In genomic region chr9:124852829-124853531, GRCh38 we compare ENCODE assay signal across 1 cellular context.
TF ChIP-seq lines count a peak whose summit lies in the region.

TSS of gene WDR38 (plus strand) at chr9:124853460. CDS start at chr9:124853532, 72 bp downstream.

TF ChIP-seq in K562, 482 proteins besides CTCF, POLR2A, EP300 and RAD21 (continued from another document and continues in another):
- TF ChIP-seq, protein P1, sequence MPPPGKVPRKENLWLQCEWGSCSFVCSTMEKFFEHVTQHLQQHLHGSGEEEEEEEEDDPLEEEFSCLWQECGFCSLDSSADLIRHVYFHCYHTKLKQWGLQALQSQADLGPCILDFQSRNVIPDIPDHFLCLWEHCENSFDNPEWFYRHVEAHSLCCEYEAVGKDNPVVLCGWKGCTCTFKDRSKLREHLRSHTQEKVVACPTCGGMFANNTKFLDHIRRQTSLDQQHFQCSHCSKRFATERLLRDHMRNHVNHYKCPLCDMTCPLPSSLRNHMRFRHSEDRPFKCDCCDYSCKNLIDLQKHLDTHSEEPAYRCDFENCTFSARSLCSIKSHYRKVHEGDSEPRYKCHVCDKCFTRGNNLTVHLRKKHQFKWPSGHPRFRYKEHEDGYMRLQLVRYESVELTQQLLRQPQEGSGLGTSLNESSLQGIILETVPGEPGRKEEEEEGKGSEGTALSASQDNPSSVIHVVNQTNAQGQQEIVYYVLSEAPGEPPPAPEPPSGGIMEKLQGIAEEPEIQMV (tag; conservative IDR thresholded peaks at IDR 0.05; ENCODE audit: low read depth) = no peak
- no peak for TF ChIP-seq HES1 (IDR thresholded peaks at IDR 0.05; ENCODE audit: low read depth)
- no peak; the same call in 1 of the 2 replicates for TF ChIP-seq ZBTB49 (CRISPR knock-in tag; IDR thresholded peaks at IDR 0.05; ENCODE audit: borderline replicate concordance)
- TF ChIP-seq ZNF134 (CRISPR knock-in tag; conservative IDR thresholded peaks at IDR 0.05) = no peak
- TF ChIP-seq TAF9B (IDR thresholded peaks at IDR 0.05; ENCODE audit: partially characterized antibody) = no peak
- TF ChIP-seq PRPF4 (IDR thresholded peaks at IDR 0.05; ENCODE audit: insufficient read depth, low read depth, low read length, poor library complexity, severe bottlenecking) = no peak
- TF ChIP-seq MYC (IDR thresholded peaks at IDR 0.05; ENCODE audit: low read depth, low read length) = no peak
- no peak for TF ChIP-seq MYC (CRISPR knock-in tag; IDR thresholded peaks at IDR 0.05; ENCODE audit: borderline replicate concordance, low read depth)
- TF ChIP-seq, protein P2, sequence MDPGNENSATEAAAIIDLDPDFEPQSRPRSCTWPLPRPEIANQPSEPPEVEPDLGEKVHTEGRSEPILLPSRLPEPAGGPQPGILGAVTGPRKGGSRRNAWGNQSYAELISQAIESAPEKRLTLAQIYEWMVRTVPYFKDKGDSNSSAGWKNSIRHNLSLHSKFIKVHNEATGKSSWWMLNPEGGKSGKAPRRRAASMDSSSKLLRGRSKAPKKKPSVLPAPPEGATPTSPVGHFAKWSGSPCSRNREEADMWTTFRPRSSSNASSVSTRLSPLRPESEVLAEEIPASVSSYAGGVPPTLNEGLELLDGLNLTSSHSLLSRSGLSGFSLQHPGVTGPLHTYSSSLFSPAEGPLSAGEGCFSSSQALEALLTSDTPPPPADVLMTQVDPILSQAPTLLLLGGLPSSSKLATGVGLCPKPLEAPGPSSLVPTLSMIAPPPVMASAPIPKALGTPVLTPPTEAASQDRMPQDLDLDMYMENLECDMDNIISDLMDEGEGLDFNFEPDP (CRISPR knock-in tag; IDR thresholded peaks at IDR 0.05) = no peak
- no peak for TF ChIP-seq ZNF318 (IDR thresholded peaks at IDR 0.05; ENCODE audit: borderline replicate concordance in 1 of 2, low read depth in 1 of 2)
- TF ChIP-seq NEUROD1 (IDR thresholded peaks at IDR 0.05; ENCODE audit: borderline replicate concordance, low read depth, low read length, partially characterized antibody) = no peak
- TF ChIP-seq ZNF282 (CRISPR knock-in tag; IDR thresholded peaks at IDR 0.05) = no peak; the same call in 1 of the 2 replicates
- TF ChIP-seq RBM17 (IDR thresholded peaks at IDR 0.05; ENCODE audit: borderline replicate concordance, low read depth, low read length) = no peak
- TF ChIP-seq GTF2F1 (IDR thresholded peaks at IDR 0.05; ENCODE audit: low read depth, low read length) = no peak
- no peak for TF ChIP-seq ELF2 (CRISPR knock-in tag; IDR thresholded peaks at IDR 0.05)
- no peak for TF ChIP-seq ZNF398 (CRISPR knock-in tag; IDR thresholded peaks at IDR 0.05)
- TF ChIP-seq CEBPG (CRISPR knock-in tag; IDR thresholded peaks at IDR 0.05) = no peak
- TF ChIP-seq CEBPG (tag; conservative IDR thresholded peaks at IDR 0.05 in 1 of 2, IDR thresholded peaks at IDR 0.05 in 1 of 2) = no peak
- no peak for TF ChIP-seq GTF2E2 (tag; IDR thresholded peaks at IDR 0.05)
- TF ChIP-seq NR4A1 (CRISPR knock-in tag; IDR thresholded peaks at IDR 0.05) = no peak
- TF ChIP-seq NR4A1 (tag; IDR thresholded peaks at IDR 0.05) = no peak
- no peak for TF ChIP-seq ETV6 (IDR thresholded peaks at IDR 0.05; ENCODE audit: borderline replicate concordance in 1 of 2, low read depth in 2 of 2, low read length in 1 of 2)
- TF ChIP-seq ETV6 (CRISPR knock-in tag; IDR thresholded peaks at IDR 0.05; ENCODE audit: borderline replicate concordance) = no peak
- TF ChIP-seq NFRKB (IDR thresholded peaks at IDR 0.05; ENCODE audit: low read depth) = no peak
- no peak for TF ChIP-seq ZNF444 (CRISPR knock-in tag; IDR thresholded peaks at IDR 0.05)
- no peak for TF ChIP-seq SMARCE1 (IDR thresholded peaks at IDR 0.05)
- TF ChIP-seq C11orf30 (IDR thresholded peaks at IDR 0.05; ENCODE audit: low read depth) = no peak; the same call in 1 of the 2 replicates
- no peak for TF ChIP-seq TBP (optimal IDR thresholded peaks at IDR 0.05; ENCODE audit: low read depth, low read length)
- no peak; the same call in 1 of the 2 replicates for TF ChIP-seq KLF16 (IDR thresholded peaks at IDR 0.05)
- no peak for TF ChIP-seq SRSF1 (IDR thresholded peaks at IDR 0.05; ENCODE audit: low read depth, low read length)
- no peak for TF ChIP-seq BRF1 (IDR thresholded peaks at IDR 0.05; ENCODE audit: borderline replicate concordance, extremely low read depth, insufficient read length)
- no peak for TF ChIP-seq ZNF586 (CRISPR knock-in tag; conservative IDR thresholded peaks at IDR 0.05)
- no peak for TF ChIP-seq NCOA2 (IDR thresholded peaks at IDR 0.05; ENCODE audit: partially characterized antibody in 2 of 2)
- TF ChIP-seq EWSR1 (IDR thresholded peaks at IDR 0.05; ENCODE audit: borderline replicate concordance, low read depth, partially characterized antibody) = no peak
- 0 out of 2 replicates have a peak, but pooled peaks have one; percentile 63 for TF ChIP-seq E2F4 (CRISPR knock-in tag; IDR thresholded peaks at IDR 0.05; ENCODE audit: low read depth)
- TF ChIP-seq, protein P3, sequence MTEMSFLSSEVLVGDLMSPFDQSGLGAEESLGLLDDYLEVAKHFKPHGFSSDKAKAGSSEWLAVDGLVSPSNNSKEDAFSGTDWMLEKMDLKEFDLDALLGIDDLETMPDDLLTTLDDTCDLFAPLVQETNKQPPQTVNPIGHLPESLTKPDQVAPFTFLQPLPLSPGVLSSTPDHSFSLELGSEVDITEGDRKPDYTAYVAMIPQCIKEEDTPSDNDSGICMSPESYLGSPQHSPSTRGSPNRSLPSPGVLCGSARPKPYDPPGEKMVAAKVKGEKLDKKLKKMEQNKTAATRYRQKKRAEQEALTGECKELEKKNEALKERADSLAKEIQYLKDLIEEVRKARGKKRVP (CRISPR knock-in tag; IDR thresholded peaks at IDR 0.05) = 0 out of 2 replicates have a peak, but pooled peaks have one; percentile 3
- no peak for TF ChIP-seq SREBF1 (IDR thresholded peaks at IDR 0.05; ENCODE audit: borderline replicate concordance, low read depth, low read length)
- no peak for TF ChIP-seq CBFA2T2 (conservative IDR thresholded peaks at IDR 0.05)
- TF ChIP-seq ZNF347 (CRISPR knock-in tag; IDR thresholded peaks at IDR 0.05; ENCODE audit: low read depth) = no peak
- TF ChIP-seq ZNF224 (CRISPR knock-in tag; IDR thresholded peaks at IDR 0.05) = no peak
- TF ChIP-seq SMAD3 (CRISPR knock-in tag; conservative IDR thresholded peaks at IDR 0.05) = 0 out of 2 replicates have a peak, but pooled peaks have one; percentile 2
- TF ChIP-seq, protein P4, sequence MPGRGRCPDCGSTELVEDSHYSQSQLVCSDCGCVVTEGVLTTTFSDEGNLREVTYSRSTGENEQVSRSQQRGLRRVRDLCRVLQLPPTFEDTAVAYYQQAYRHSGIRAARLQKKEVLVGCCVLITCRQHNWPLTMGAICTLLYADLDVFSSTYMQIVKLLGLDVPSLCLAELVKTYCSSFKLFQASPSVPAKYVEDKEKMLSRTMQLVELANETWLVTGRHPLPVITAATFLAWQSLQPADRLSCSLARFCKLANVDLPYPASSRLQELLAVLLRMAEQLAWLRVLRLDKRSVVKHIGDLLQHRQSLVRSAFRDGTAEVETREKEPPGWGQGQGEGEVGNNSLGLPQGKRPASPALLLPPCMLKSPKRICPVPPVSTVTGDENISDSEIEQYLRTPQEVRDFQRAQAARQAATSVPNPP (IDR thresholded peaks at IDR 0.05; ENCODE audit: borderline replicate concordance, insufficient read depth, insufficient read length) = no peak
